Comparison of ENCODE assay signal across 8 cellular contexts in the genomic region with DNA sequence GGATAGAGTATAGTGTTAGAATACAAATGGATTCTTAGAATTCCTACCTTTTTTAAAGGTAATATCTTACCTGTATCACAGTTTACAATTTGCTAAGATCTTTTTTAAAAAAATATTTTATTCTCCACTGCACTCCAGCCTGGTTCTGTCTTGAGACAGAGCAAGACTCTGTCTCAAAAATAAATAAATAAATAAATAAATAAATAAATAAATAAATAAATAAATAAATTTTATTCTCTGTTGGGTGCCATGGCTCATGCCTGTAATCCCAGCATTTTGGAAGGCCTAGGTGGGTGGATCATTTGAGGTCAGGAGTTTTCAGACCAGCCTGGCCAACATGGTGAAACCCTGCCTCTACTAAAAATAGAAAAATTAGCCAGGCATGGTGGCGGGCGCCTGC. TPM values are rescaled to one million over a fixed set of nuclear protein-coding genes. Genes with fewer than 3 reads are reported as not detected.
DNase-seq lines count a peak whose midpoint lies in the region; ATAC-seq, FAIRE-seq and TF ChIP-seq lines count a peak whose summit lies in the region.
"Not testable (repeated sequence)": the region's sequence is repeated elsewhere in the genome, so short reads cannot be mapped to it uniquely, and the experiment has no call there.

No MANE protein-coding gene starts in this region.

- BruUV-seq in K562 (replicated peaks; lab: Mats Ljungman, UMichigan): not testable (repeated sequence)

- intact Hi-C loops in K562 (cut with micrococcal nuclease): not testable (repeated sequence)

- H3K4me3 ChIP-seq in ACC112 (ENCODE audit: low read depth, low read length) (peak overlapping the region; percentile 78), GM06990 (replicated peaks; ENCODE audit: low read depth, low read length) (peak overlapping the region; percentile 99), LNCaP clone FGC (ENCODE audit: low read depth, low read length) (peak overlapping the region; percentile 90), keratinocyte (ENCODE audit: control insufficient read depth in 2 of 3, extremely low read depth in 1 of 3, insufficient read depth in 2 of 3, low read depth in 1 of 3, low read length in 3 of 3) (peak overlapping the region in 2 of 3 experiments; percentile 91 to 97)
- not testable (repeated sequence) for H3K4me3 ChIP-seq in K562

- H3K4me3 Mint-ChIP-seq in T-helper 17 cell: peak overlapping the region; percentile 96
- H3K4me3 Mint-ChIP-seq in activated T-cell treated with anti-CD3 and anti-CD28 coated beads, Interleukin-2, amount 50 U/mL, for 4 hours: peak overlapping the region; percentile 88
- H3K4me3 Mint-ChIP-seq in osteocyte (ENCODE audit: unreplicated experiment): not testable (repeated sequence)

- ATAC-seq in T-helper 17 cell; activated T-cell treated with anti-CD3 and anti-CD28 coated beads, Interleukin-2, amount 50 U/mL, for 4 hours; K562: not testable (repeated sequence)

- in situ Hi-C loops in K562 (cut with MboI): not testable (repeated sequence)

- H3K27ac ChIP-seq in ACC112 (ENCODE audit: low read depth, low read length); K562 (ENCODE audit: extremely low read depth, low read depth, low read length); keratinocyte (ENCODE audit: control insufficient read depth, insufficient read depth, low read length): not testable (repeated sequence)

- H3K4me2 ChIP-seq in K562 (ENCODE audit: insufficient read depth, low read length) (peak overlapping the region; percentile 96), keratinocyte (ENCODE audit: control insufficient read depth, extremely low read depth, insufficient read depth, low read depth, low read length) (peak overlapping the region; percentile 99)

- DNase-seq in GM06990 (ENCODE audit: extremely low read depth, insufficient read length); LNCaP clone FGC (ENCODE audit: low read depth); T-helper 17 cell; activated T-cell treated with anti-CD3 and anti-CD28 coated beads, Interleukin-2, amount 50 U/mL, for 4 hours; K562 (ENCODE audit: extremely low read depth in 1 of 4, low spot score in 3 of 4); keratinocyte (ENCODE audit: low read depth, low spot score); osteocyte (ENCODE audit: extremely low spot score, unreplicated experiment): not testable (repeated sequence)

- peak overlapping the region in 1 of 2 experiments; percentile 95; a peak in 1 of 4 replicates for H3K9ac ChIP-seq in K562 (ENCODE audit: insufficient read depth in 1 of 2, low read depth in 2 of 2, low read length in 2 of 2)
- H3K9ac ChIP-seq in keratinocyte (ENCODE audit: control insufficient read depth, extremely low read depth, insufficient read depth, low read length): not testable (repeated sequence)

- not testable (repeated sequence) for TF ChIP-seq CTCF in GM06990 (IDR thresholded peaks at IDR 0.05; ENCODE audit: insufficient read depth, low read length, poor library complexity, severe bottlenecking); LNCaP clone FGC (IDR thresholded peaks at IDR 0.05; ENCODE audit: control insufficient read depth, extremely low read depth, insufficient read depth); K562 (IDR thresholded peaks at IDR 0.05 in 2 of 3, conservative IDR thresholded peaks at IDR 0.05 in 1 of 3; ENCODE audit: insufficient read depth in 2 of 3, low read depth in 1 of 3, low read length in 3 of 3); keratinocyte (optimal IDR thresholded peaks at IDR 0.05 in 1 of 3, IDR thresholded peaks at IDR 0.05 in 1 of 3, conservative IDR thresholded peaks at IDR 0.05 in 1 of 3; ENCODE audit: extremely low read depth in 1 of 3, insufficient read depth in 2 of 3, low read length in 3 of 3); osteocyte (IDR thresholded peaks at IDR 0.05)

- CTCF ChIA-PET in K562 (lab: Yijun Ruan, JAX; ENCODE audit: low intra/inter-chr PET ratio): interaction anchor here (0.9 kb wide), 1 partner anchor 77 kb away, joined by 3 read pairs; a partner anchor contains a TSS

- H3K27me3 ChIP-seq in ACC112 (ENCODE audit: insufficient read depth, low read length); GM06990 (replicated peaks; ENCODE audit: control insufficient read depth, insufficient read depth, low read length); K562 (ENCODE audit: control insufficient read depth in 2 of 2, insufficient read depth in 2 of 2, low read length in 2 of 2); keratinocyte (ENCODE audit: control insufficient read depth, extremely low read depth, insufficient read depth, low read length): not testable (repeated sequence)

- H3K27ac Mint-ChIP-seq in T-helper 17 cell: peak overlapping the region; percentile 98
- peak overlapping the region; percentile 84 for H3K27ac Mint-ChIP-seq in osteocyte (ENCODE audit: unreplicated experiment)

- H3K9me3 ChIP-seq in T-helper 17 cell (ENCODE audit: control insufficient read depth, low read length, poor library complexity, severe bottlenecking); K562 (replicated peaks; ENCODE audit: control insufficient read depth, insufficient read depth, low read depth, low read length); keratinocyte (ENCODE audit: control insufficient read depth, low read depth, low read length): not testable (repeated sequence)

- WGBS in K562 (ENCODE audit: insufficient coverage, low coverage, missing lambda C conversion rate): 100% methylated on average over 2 of the region's 2 CpGs

- peaks cover 12% of the 10 kb centered on the region for H3K36me3 ChIP-seq in ACC112 (ENCODE audit: insufficient read depth, low read length)
- not testable (repeated sequence) for H3K36me3 ChIP-seq in GM06990 (ENCODE audit: control insufficient read depth, insufficient read depth, low read length); K562 (ENCODE audit: control insufficient read depth, insufficient read depth, low read length); keratinocyte (ENCODE audit: control insufficient read depth in 2 of 2, extremely low read depth in 1 of 2, insufficient read depth in 2 of 2, low read length in 2 of 2)

- H3K4me1 Mint-ChIP-seq in T-helper 17 cell (peaks cover 33% of the 10 kb centered on the region), osteocyte (ENCODE audit: unreplicated experiment) (peaks cover 12% of the 10 kb centered on the region)
- H3K4me1 Mint-ChIP-seq in activated T-cell treated with anti-CD3 and anti-CD28 coated beads, Interleukin-2, amount 50 U/mL, for 4 hours (ENCODE audit: low read depth): peaks cover 53% of the 10 kb centered on the region

- not testable (repeated sequence) for H3K27me3 Mint-ChIP-seq in T-helper 17 cell; activated T-cell treated with anti-CD3 and anti-CD28 coated beads, Interleukin-2, amount 50 U/mL, for 4 hours (ENCODE audit: low read depth); osteocyte (ENCODE audit: unreplicated experiment)

- H3K36me3 Mint-ChIP-seq in T-helper 17 cell (ENCODE audit: low read depth); activated T-cell treated with anti-CD3 and anti-CD28 coated beads, Interleukin-2, amount 50 U/mL, for 4 hours (ENCODE audit: insufficient read depth); osteocyte (ENCODE audit: unreplicated experiment): not testable (repeated sequence)

- TF ChIP-seq EP300 in K562 (IDR thresholded peaks at IDR 0.05; ENCODE audit: low read length): not testable (repeated sequence)

- dilution Hi-C loops in keratinocyte (cut with MboI; ENCODE audit: extremely low pct_ligation_motif_present, low sequenced_read_pairs): not testable (repeated sequence)

- not testable (repeated sequence) for H3K9me1 ChIP-seq in K562 (ENCODE audit: control insufficient read depth, insufficient read depth, low read length); keratinocyte (ENCODE audit: control insufficient read depth, extremely low read depth, insufficient read depth, low read length)

- POLR2A ChIA-PET in K562 (lab: Yijun Ruan, JAX): interaction anchor here (0.8 kb wide), 1 partner anchor 259 kb away, joined by 3 read pairs; no protein-coding TSS in a partner anchor

- not testable (repeated sequence) for TF ChIP-seq RAD21 in K562 (CRISPR knock-in tag; conservative IDR thresholded peaks at IDR 0.05 in 1 of 2, IDR thresholded peaks at IDR 0.05 in 1 of 2)

- H2AFZ ChIP-seq in ACC112 (ENCODE audit: low read length, unreplicated experiment); K562 (ENCODE audit: low read depth, low read length); keratinocyte (ENCODE audit: control insufficient read depth, low read length): not testable (repeated sequence)

- not testable (repeated sequence) for TF ChIP-seq POLR2A in K562 (conservative IDR thresholded peaks at IDR 0.05)

- not testable (repeated sequence) for H3K4me1 ChIP-seq in ACC112 (ENCODE audit: control insufficient read depth, insufficient read depth, low read length, unreplicated experiment); keratinocyte (ENCODE audit: control insufficient read depth, extremely low read depth, insufficient read depth, low read length)
- peaks cover 14 to 17% of the 10 kb centered on the region in 2 experiments for H3K4me1 ChIP-seq in K562 (replicated peaks in 1 of 2; ENCODE audit: control insufficient read depth in 2 of 2, insufficient read depth in 2 of 2, low read length in 2 of 2)

- not testable (repeated sequence) for H3K9me3 Mint-ChIP-seq in activated T-cell treated with anti-CD3 and anti-CD28 coated beads, Interleukin-2, amount 50 U/mL, for 4 hours
- peaks cover 16% of the 10 kb centered on the region for H3K9me3 Mint-ChIP-seq in osteocyte (ENCODE audit: unreplicated experiment)

- H3K79me2 ChIP-seq in ACC112 (ENCODE audit: control insufficient read depth, insufficient read depth, low read length, unreplicated experiment) (peaks cover 48% of the 10 kb centered on the region), K562 (ENCODE audit: control insufficient read depth, insufficient read depth, low read length) (peaks cover 55% of the 10 kb centered on the region), keratinocyte (ENCODE audit: control insufficient read depth, insufficient read depth, low read length) (peaks cover 50% of the 10 kb centered on the region)

- H4K20me1 ChIP-seq in K562 (replicated peaks; ENCODE audit: control insufficient read depth, insufficient read depth, low read length); keratinocyte (ENCODE audit: control insufficient read depth, extremely low read depth, insufficient read depth, low read length): not testable (repeated sequence)

- FAIRE-seq in K562 (lab: Jason Lieb, UNC); keratinocyte (lab: Jason Lieb, UNC): not testable (repeated sequence)

RNA-seq across cellular contexts. Expression of a gene that starts 2.2 kb away (rescaled TPM):
- total RNA-seq in T-helper 17 cell (10 to 100 TPM; 12.6 to 12.8 TPM), K562 (2014; rRNA removed) (16.8 and 19.7 TPM in 2 replicates), K562 (2014; rRNA removed; fragmentation: Illumina TruSeq; extraction: Trizol) (21.4 and 26.5 TPM in 2 replicates), K562 (2015; rRNA removed; fragmentation: Illumina TruSeq; extraction: Trizol) (15.0 and 16.1 TPM in 2 replicates), K562 (2021) (14.2 and 17.4 TPM in 2 replicates), osteocyte (9.7 and 11.1 TPM in 2 replicates)
- 10 to 100 TPM; 19.6 to 22.8 (median 21.8) TPM for total RNA-seq in activated T-cell treated with anti-CD3 and anti-CD28 coated beads, Interleukin-2, amount 50 U/mL, for 4 hours
- 4.1 and 14.0 TPM in 2 replicates for total RNA-seq in K562 (2011; cell fraction: chromatin; rRNA removed; ENCODE audit: low replicate concordance)
- 3.5 and 4.5 TPM in 2 replicates for total RNA-seq in K562 (2011; cell fraction: nucleolus; rRNA removed)
- total RNA-seq in K562 (2011; cell fraction: nucleoplasm; rRNA removed): 6.3 and 8.2 TPM in 2 replicates
- polyA plus RNA-seq in K562 (2011; rRNA removed) (14.3 and 18.6 TPM in 2 replicates), K562 (2014; fragmentation: Illumina TruSeq; extraction: Trizol) (12.4 and 12.8 TPM in 2 replicates), K562 (2014; fragmentation: Nextera tagmentation; extraction: Ambion mirVana) (1 to 10 TPM; 4.5 to 5.4 TPM), K562 (2014; rRNA removed) (13.4 and 16.5 TPM in 2 replicates), keratinocyte (7.8 to 16.7 TPM (median 8.7 TPM) in 3 replicates)
- 3.0 and 4.8 TPM in 2 replicates for polyA plus RNA-seq in K562 (2011; cell fraction: cytosol; rRNA removed)
- 5.3 and 6.3 TPM in 2 replicates for polyA plus RNA-seq in K562 (2011; cell fraction: nucleus; rRNA removed)
- 10.9 and 12.6 TPM in 2 replicates for polyA plus RNA-seq in K562 (2012)
- 9.7 and 11.4 TPM in 2 replicates for polyA minus RNA-seq in K562 (2011; rRNA and poly(A)+ RNA removed)
- 4.0 and 6.8 TPM in 2 replicates for polyA minus RNA-seq in K562 (2011; cell fraction: cytosol; rRNA and poly(A)+ RNA removed)
- polyA minus RNA-seq in K562 (2011; cell fraction: nucleus; rRNA and poly(A)+ RNA removed): 4.4 and 7.6 TPM in 2 replicates
- 6.8 TPM for polyA plus RNA-seq in keratinocyte (2011; ENCODE audit: low read depth)
- 6.7 and 11.2 TPM in 2 replicates for polyA plus RNA-seq in keratinocyte (2011; cell fraction: cytosol; rRNA removed)
- 4.5 and 7.2 TPM in 2 replicates for polyA plus RNA-seq in keratinocyte (2011; cell fraction: nucleus; rRNA removed)
- 6.8 and 14.2 TPM in 2 replicates for polyA plus RNA-seq in keratinocyte (2012; ENCODE audit: low replicate concordance)
- 1.2 to 7.7 TPM (median 2.1 TPM) in 3 replicates for polyA minus RNA-seq in keratinocyte
- 9.6 TPM for polyA minus RNA-seq in keratinocyte (2011; cell fraction: cytosol; rRNA and poly(A)+ RNA removed)
- polyA minus RNA-seq in keratinocyte (2011; cell fraction: nucleus; rRNA and poly(A)+ RNA removed): 4.2 and 6.0 TPM in 2 replicates
